In genomic region chr3:183265157-183265642, GRCh38 we compare ENCODE assay signal across 8 cellular contexts. TPM values are rescaled to one million over a fixed set of nuclear protein-coding genes. Genes with fewer than 3 reads are reported as not detected.
DNase-seq lines count a peak whose midpoint lies in the region; ATAC-seq and TF ChIP-seq lines count a peak whose summit lies in the region.

No MANE protein-coding gene starts in this region.

- DNase-seq in COLO668 (lab: John Stamatoyannopoulos, UW; ENCODE audit: unreplicated experiment) (peak; percentile 47), NOMO-1 (lab: John Stamatoyannopoulos, UW; ENCODE audit: unreplicated experiment in 2 of 2) (peak; percentile 40 to 58), GM10266 (ENCODE audit: extremely low spot score) (no peak)
- DNase-seq in activated CD4-positive, alpha-beta T cell treated with anti-CD3 and anti-CD28 coated beads for 36 hours, result no peak

- no peaks in the 10 kb centered on the region for H3K9me3 ChIP-seq in esophagus (ENCODE audit: control insufficient read depth in 2 of 2, insufficient read depth in 1 of 2, low read depth in 1 of 2, low read length in 1 of 2)
- H3K9me3 ChIP-seq in muscle layer of duodenum (ENCODE audit: control insufficient read depth in 1 of 2, low read length in 2 of 2), result no peaks in the 10 kb centered on the region

- peaks cover 5% of the 10 kb centered on the region for H3K4me1 Mint-ChIP-seq in activated CD4-positive, alpha-beta T cell treated with anti-CD3 and anti-CD28 coated beads for 36 hours

- intact Hi-C loops in activated CD4-positive, alpha-beta T cell treated with anti-CD3 and anti-CD28 coated beads for 36 hours (cut with DNase I, micrococcal nuclease), result loop anchor here (5.0 kb wide), 4 partner anchors 38 to 112 kb away; no protein-coding TSS in a partner anchor

- H3K36me3 ChIP-seq in esophagus (ENCODE audit: control insufficient read depth in 2 of 2, insufficient read depth in 2 of 2, low read length in 1 of 2) (no peaks in the 10 kb centered on the region), muscle layer of duodenum (ENCODE audit: control insufficient read depth in 1 of 2, insufficient read depth in 2 of 2, low read length in 2 of 2) (no peaks in the 10 kb centered on the region)

- H3K27me3 ChIP-seq in esophagus (ENCODE audit: control insufficient read depth in 1 of 2, insufficient read depth in 2 of 2, low read length in 2 of 2), result no peaks in the 10 kb centered on the region
- H3K27me3 ChIP-seq in muscle layer of duodenum (ENCODE audit: low read depth, low read length), result no peaks in the 10 kb centered on the region

- H3K27me3 Mint-ChIP-seq in activated CD4-positive, alpha-beta T cell treated with anti-CD3 and anti-CD28 coated beads for 36 hours, result no peaks in the 10 kb centered on the region

- no peak for TF ChIP-seq CTCF in GM10266 (IDR thresholded peaks at IDR 0.05; ENCODE audit: control insufficient read depth, insufficient read depth, low read depth, missing control alignments)

- H3K4me1 ChIP-seq in esophagus (ENCODE audit: control insufficient read depth in 2 of 2, insufficient read depth in 2 of 2, low read length in 1 of 2) (peaks cover 0 to 19% of the 10 kb centered on the region in 2 donors), muscle layer of duodenum (ENCODE audit: control insufficient read depth in 1 of 2, insufficient read depth in 2 of 2, low read length in 2 of 2) (peaks cover 6 to 21% of the 10 kb centered on the region in 2 donors)

- no peak overlapping the region for H3K27ac Mint-ChIP-seq in activated CD4-positive, alpha-beta T cell treated with anti-CD3 and anti-CD28 coated beads for 36 hours

- no peaks in the 10 kb centered on the region for H3K9me3 Mint-ChIP-seq in activated CD4-positive, alpha-beta T cell treated with anti-CD3 and anti-CD28 coated beads for 36 hours (ENCODE audit: low read depth)

- POLR2A ChIA-PET in activated CD4-positive, alpha-beta T cell treated with anti-CD3 and anti-CD28 coated beads for 36 hours (lab: Charles Lee), result interaction anchor here (0.6 to 2.0 kb wide), 5 partner anchors 10 to 106 kb away, joined by 4 to 39 read pairs (median 9); partner anchors contain the start of gene B3GNT5

- no peak overlapping the region for H3K4me3 Mint-ChIP-seq in activated CD4-positive, alpha-beta T cell treated with anti-CD3 and anti-CD28 coated beads for 36 hours

- H3K4me3 ChIP-seq in esophagus (ENCODE audit: low read depth in 1 of 2, low read length in 2 of 2) (peak overlapping the region in 1 of 2 donors; percentile 23), muscle layer of duodenum (ENCODE audit: low read depth in 1 of 2, low read length in 2 of 2) (peak overlapping the region in 1 of 2 donors; percentile 2)

- CTCF ChIA-PET in activated CD4-positive, alpha-beta T cell treated with anti-CD3 and anti-CD28 coated beads for 36 hours (lab: Charles Lee), result interaction anchor here (0.5 to 2.0 kb wide), 19 partner anchors 9 to 459 kb away, joined by 3 to 12 read pairs (median 3); partner anchors contain the start of gene MCF2L2

- 46 to 58% methylated on average over 15 of the region's 15 CpGs for WGBS in esophagus, 2 donors

- ATAC-seq in GM21717 (IDR thresholded peaks at IDR 0.05; ENCODE audit: unreplicated experiment) (no peak), GM19452 (IDR thresholded peaks at IDR 0.05; ENCODE audit: unreplicated experiment) (no peak)
- ATAC-seq in activated CD4-positive, alpha-beta T cell treated with anti-CD3 and anti-CD28 coated beads for 36 hours, result no peak

- peaks cover 32% of the 10 kb centered on the region for H3K36me3 Mint-ChIP-seq in activated CD4-positive, alpha-beta T cell treated with anti-CD3 and anti-CD28 coated beads for 36 hours (ENCODE audit: low read depth)

- H3K27ac ChIP-seq in esophagus (ENCODE audit: low read depth in 2 of 2, low read length in 1 of 2) (peak overlapping the region; percentile 84 to 93), muscle layer of duodenum (ENCODE audit: low read length) (peak overlapping the region; percentile 72)

RNA-seq across cellular contexts. Expression of gene B3GNT5, which starts 12.1 kb away (rescaled TPM):
- polyA plus RNA-seq in esophagus, result 10 to 100 TPM; 19.8 to 21.6 TPM
- total RNA-seq in activated CD4-positive, alpha-beta T cell treated with anti-CD3 and anti-CD28 coated beads for 36 hours, result 10 to 100 TPM; 20.2 to 22.8 TPM

Comparison
In these comparisons a context has a peak if more than half of its experiments do, and no peak if none do; other contexts are left out.
1. DNase-seq: peak in COLO668 (single experiment) and NOMO-1 (2 of 2); none in GM10266 (single experiment) and activated CD4-positive, alpha-beta T cell treated with anti-CD3 and anti-CD28 coated beads for 36 hours (single experiment).